Comparison of ENCODE assay signal across 18 cellular contexts in genomic region chr1:18532390-18533170, GRCh38. TPM values are rescaled to one million over a fixed set of nuclear protein-coding genes. Genes with fewer than 3 reads are reported as not detected.
DNase-seq lines count a peak whose midpoint lies in the region; ATAC-seq and TF ChIP-seq lines count a peak whose summit lies in the region.
"Had no signal": no experiment of that assay in that cellular context is flagged by ENCODE, and none has a peak within 500 bp of the region (broad histone marks: within the 10 kb centered on the region; RNA-seq: fewer than 3 reads in every experiment).

No MANE protein-coding gene starts in this region.

- ATAC-seq in natural killer cell (no peak), GM21526 (IDR thresholded peaks at IDR 0.05; ENCODE audit: low FRiP score, unreplicated experiment) (no peak), HG03045 (IDR thresholded peaks at IDR 0.05; ENCODE audit: unreplicated experiment) (no peak), HG03442 (IDR thresholded peaks at IDR 0.05; ENCODE audit: unreplicated experiment) (no peak)
- ATAC-seq in natural killer cell treated with Interleukin-12 subunit alpha and Interleukin-12 subunit beta and Interleukin-15 and Interleukin-18, amount 100 ng/mL, for 72 hours: no peak
- ATAC-seq: CD8-positive, alpha-beta T cell; GM23338 had no signal

- no peak overlapping the region for H3K4me3 Mint-ChIP-seq in natural killer cell
- no peak overlapping the region for H3K4me3 Mint-ChIP-seq in natural killer cell treated with Interleukin-12 subunit alpha and Interleukin-12 subunit beta and Interleukin-15 and Interleukin-18, amount 100 ng/mL, for 72 hours
- H3K4me3 Mint-ChIP-seq: CD8-positive, alpha-beta T cell; GM23338 had no signal

- TF ChIP-seq CTCF in natural killer cell (IDR thresholded peaks at IDR 0.05) (no peak), GM13976 (IDR thresholded peaks at IDR 0.05; ENCODE audit: borderline replicate concordance, control extremely low read depth, extremely low read depth, insufficient read depth, missing control alignments) (no peak)

- peaks cover 13 to 23% of the 10 kb centered on the region in 2 donors for H3K27me3 Mint-ChIP-seq in natural killer cell (ENCODE audit: low read depth in 2 of 2)
- peaks cover 38 to 40% of the 10 kb centered on the region in 2 donors for H3K27me3 Mint-ChIP-seq in natural killer cell treated with Interleukin-12 subunit alpha and Interleukin-12 subunit beta and Interleukin-15 and Interleukin-18, amount 100 ng/mL, for 72 hours

- H3K36me3 Mint-ChIP-seq in natural killer cell: no peaks in the 10 kb centered on the region
- no peaks in the 10 kb centered on the region for H3K36me3 Mint-ChIP-seq in natural killer cell treated with Interleukin-12 subunit alpha and Interleukin-12 subunit beta and Interleukin-15 and Interleukin-18, amount 100 ng/mL, for 72 hours
- H3K36me3 Mint-ChIP-seq: CD8-positive, alpha-beta T cell had no signal

- H3K4me1 Mint-ChIP-seq in natural killer cell: no peaks in the 10 kb centered on the region
- H3K4me1 Mint-ChIP-seq in natural killer cell treated with Interleukin-12 subunit alpha and Interleukin-12 subunit beta and Interleukin-15 and Interleukin-18, amount 100 ng/mL, for 72 hours (ENCODE audit: low read depth in 2 of 2): no peaks in the 10 kb centered on the region
- H3K4me1 Mint-ChIP-seq: GM23338 had no signal

- in situ Hi-C loops in GM13976 (cut with MboI; ENCODE audit: low sequenced_read_pairs, unreplicated experiment): no loop called here

- DNase-seq in natural killer cell: peak; percentile 7
- no peak for DNase-seq in natural killer cell treated with Interleukin-12 subunit alpha and Interleukin-12 subunit beta and Interleukin-15 and Interleukin-18, amount 100 ng/mL, for 72 hours (ENCODE audit: low spot score)
- DNase-seq in islet precursor cell: peak; percentile 14
- peak; percentile 37 for DNase-seq in posterior vena cava (ENCODE audit: low spot score)
- DNase-seq in GM13976 (ENCODE audit: low spot score): no peak
- DNase-seq: DMS79, KG1, NCI-H1048, NCI-H1436 treated with DMSO at 0.1 percent for 48 hours, NCI-H2081 treated with DMSO at 0.1 percent for 48 hours, NCI-H2227 treated with DMSO at 0.1 percent for 48 hours, NCI-H69, SHP77 treated with DMSO at 0.1 percent for 48 hours had no signal

- no peaks in the 10 kb centered on the region for H3K9me3 Mint-ChIP-seq in natural killer cell
- no peaks in the 10 kb centered on the region for H3K9me3 Mint-ChIP-seq in natural killer cell treated with Interleukin-12 subunit alpha and Interleukin-12 subunit beta and Interleukin-15 and Interleukin-18, amount 100 ng/mL, for 72 hours
- H3K9me3 Mint-ChIP-seq: CD8-positive, alpha-beta T cell; GM23338 had no signal

- no peak overlapping the region for H3K27ac Mint-ChIP-seq in natural killer cell
- no peak overlapping the region for H3K27ac Mint-ChIP-seq in natural killer cell treated with Interleukin-12 subunit alpha and Interleukin-12 subunit beta and Interleukin-15 and Interleukin-18, amount 100 ng/mL, for 72 hours
- H3K27ac Mint-ChIP-seq: CD8-positive, alpha-beta T cell; GM23338 had no signal

- intact Hi-C loops in natural killer cell (cut with micrococcal nuclease) (no loop called here), posterior vena cava (cut with DNase I) (no loop called here)

RNA-seq across cellular contexts. Expression of gene KLHDC7A, which starts 51.9 kb away (rescaled TPM):
- total RNA-seq in natural killer cell (under 1 TPM in 1 of 3 donors, not detected in 2; 0.43 TPM), posterior vena cava (not detected)
- under 1 TPM in 1 of 2 donors, not detected in 1; 0.17 TPM for total RNA-seq in natural killer cell treated with Interleukin-12 subunit alpha and Interleukin-12 subunit beta and Interleukin-15 and Interleukin-18, amount 100 ng/mL, for 72 hours
- total RNA-seq: CD8-positive, alpha-beta T cell had no signal

Comparison
In these comparisons a context has a peak if more than half of its experiments do, and no peak if none do; other contexts are left out.
1. DNase-seq: peak in natural killer cell (single experiment), islet precursor cell (single experiment) and posterior vena cava (single experiment); none in natural killer cell treated with Interleukin-12 subunit alpha and Interleukin-12 subunit beta and Interleukin-15 and Interleukin-18, amount 100 ng/mL, for 72 hours (single experiment) and GM13976 (single experiment).